ENCODE assay signal across 8 cellular contexts in genomic region chr13:63636231-63636993, GRCh38.
A peak's percentile ranks its signal among the peaks of the same experiment; 100 is the strongest.
DNase-seq lines count a peak whose midpoint lies in the region; ATAC-seq lines count a peak whose summit lies in the region.

No MANE protein-coding gene starts in this region.

- peaks cover 7% of the 10 kb centered on the region for H3K9me3 Mint-ChIP-seq in activated T-cell treated with anti-CD3 and anti-CD28 coated beads, Interleukin-2, amount 50 U/mL, for 24 hours

- H3K4me3 Mint-ChIP-seq in activated T-cell treated with anti-CD3 and anti-CD28 coated beads, Interleukin-2, amount 50 U/mL, for 24 hours = peak overlapping the region; percentile 32

- no peaks in the 10 kb centered on the region for H3K36me3 Mint-ChIP-seq in activated T-cell treated with anti-CD3 and anti-CD28 coated beads, Interleukin-2, amount 50 U/mL, for 24 hours (ENCODE audit: low read depth)

- no peak for DNase-seq in activated T-cell treated with anti-CD3 and anti-CD28 coated beads, Interleukin-2, amount 50 U/mL, for 24 hours
- DNase-seq in activated T-cell treated with anti-CD3 and anti-CD28 coated beads, Interleukin-2, amount 50 U/mL, for 48 hours = no peak
- DNase-seq in SK-MEL-5 (ENCODE audit: low read depth, low spot score) = peak; percentile 38
- DNase-seq in kidney glomerular epithelial cell (lab: John Stamatoyannopoulos, UW) = peak; percentile 70
- DNase-seq in HCEC 1CT = no peak
- no peak for DNase-seq in ecto neural progenitor cell (ENCODE audit: low spot score)
- DNase-seq in activated CD4-positive, CD25-positive, alpha-beta regulatory T cell (lab: John Stamatoyannopoulos, UW) = no peak

- no peak overlapping the region for H3K27ac Mint-ChIP-seq in activated T-cell treated with anti-CD3 and anti-CD28 coated beads, Interleukin-2, amount 50 U/mL, for 24 hours

- no peaks in the 10 kb centered on the region for H3K27me3 Mint-ChIP-seq in activated T-cell treated with anti-CD3 and anti-CD28 coated beads, Interleukin-2, amount 50 U/mL, for 24 hours

- ATAC-seq in HG03175 (IDR thresholded peaks at IDR 0.05; ENCODE audit: unreplicated experiment) = peak; percentile 71

- in situ Hi-C loops in SK-MEL-5 (cut with HindIII; ENCODE audit: low pct_unique_long_range_greater_than_20kb, low sequenced_read_pairs) = no loop called here

- no peaks in the 10 kb centered on the region for H3K4me1 Mint-ChIP-seq in activated T-cell treated with anti-CD3 and anti-CD28 coated beads, Interleukin-2, amount 50 U/mL, for 24 hours (ENCODE audit: low read depth)

Comparison
In these comparisons a context has a peak if more than half of its experiments do, and no peak if none do; other contexts are left out.
1. DNase-seq: peak in SK-MEL-5 (single experiment) and kidney glomerular epithelial cell (single experiment); none in activated T-cell treated with anti-CD3 and anti-CD28 coated beads, Interleukin-2, amount 50 U/mL, for 24 hours (single experiment), activated T-cell treated with anti-CD3 and anti-CD28 coated beads, Interleukin-2, amount 50 U/mL, for 48 hours (0 of 2), HCEC 1CT (single experiment), ecto neural progenitor cell (single experiment) and activated CD4-positive, CD25-positive, alpha-beta regulatory T cell (0 of 4).